ENCODE assay signal across 14 cellular contexts in genomic region chr3:14170569-14171159, GRCh38.
DNase-seq lines count a peak whose midpoint lies in the region; ATAC-seq, FAIRE-seq and TF ChIP-seq lines count a peak whose summit lies in the region.
"Had no signal": no experiment of that assay in that cellular context is flagged by ENCODE, and none has a peak within 500 bp of the region (broad histone marks: within the 10 kb centered on the region; RNA-seq: fewer than 3 reads in every experiment).

No MANE protein-coding gene starts in this region.

- no peak for TF ChIP-seq CTCF in astrocyte of the spinal cord (IDR thresholded peaks at IDR 0.05; ENCODE audit: low read depth, low read length)

- H3K4me3 ChIP-seq in astrocyte of the spinal cord (ENCODE audit: low read depth, low read length) = no peak overlapping the region

- DNase-seq in AG20443 (ENCODE audit: low spot score) = peak; percentile 32
- peak; percentile 28 for DNase-seq in HTR-8/SVneo (ENCODE audit: insufficient read length, low spot score)
- peak; percentile 45 for DNase-seq in astrocyte of the spinal cord (ENCODE audit: low read depth, low spot score)
- DNase-seq in kidney glomerular epithelial cell (lab: John Stamatoyannopoulos, UW) = peak; percentile 17
- DNase-seq in hypothalamus (lab: John Stamatoyannopoulos, UW) = no peak
- no peak for DNase-seq in DMS 273 (lab: John Stamatoyannopoulos, UW; ENCODE audit: unreplicated experiment)
- DNase-seq: activated CD4-positive, alpha-beta T cell treated with anti-CD3 and anti-CD28 coated beads for 48 hours; activated naive CD4-positive, alpha-beta T cell treated with anti-CD3 and anti-CD28 coated beads for 36 hours; DMS53; NCI-H510A treated with DMSO at 0.1 percent for 48 hours; posterior cingulate gyrus; stimulated activated CD4-positive, alpha-beta T cell treated with anti-CD3 and anti-CD28 coated beads, Interleukin-2, amount 100 ng/mL, for 48 hours had no signal

- ATAC-seq in HG02623 (IDR thresholded peaks at IDR 0.05; ENCODE audit: unreplicated experiment) (no peak), GM18517 (IDR thresholded peaks at IDR 0.05; ENCODE audit: unreplicated experiment) (no peak)

- in situ Hi-C loops in astrocyte of the spinal cord (cut with HindIII; ENCODE audit: low sequenced_read_pairs) = no loop called here

- no peak for FAIRE-seq in HTR-8/SVneo (lab: Jason Lieb, UNC)

Comparison
In these comparisons a context has a peak if more than half of its experiments do, and no peak if none do; other contexts are left out.
1. DNase-seq: peak in AG20443 (single experiment), HTR-8/SVneo (single experiment), astrocyte of the spinal cord (single experiment) and kidney glomerular epithelial cell (single experiment); none in hypothalamus (0 of 51) and DMS 273 (single experiment).